ENCODE assay signal across 1 cellular context in genomic region chr13:20405691-20406090, GRCh38.
A peak's percentile ranks its signal among the peaks of the same experiment; 100 is the strongest.
TF ChIP-seq lines count a peak whose summit lies in the region.

No MANE protein-coding gene starts in this region.

TF ChIP-seq in H1, 55 proteins besides CTCF, POLR2A, EP300 and RAD21:
- TF ChIP-seq KDM1A (IDR thresholded peaks at IDR 0.05; ENCODE audit: borderline replicate concordance, low read length): no peak
- TF ChIP-seq, protein P1, sequence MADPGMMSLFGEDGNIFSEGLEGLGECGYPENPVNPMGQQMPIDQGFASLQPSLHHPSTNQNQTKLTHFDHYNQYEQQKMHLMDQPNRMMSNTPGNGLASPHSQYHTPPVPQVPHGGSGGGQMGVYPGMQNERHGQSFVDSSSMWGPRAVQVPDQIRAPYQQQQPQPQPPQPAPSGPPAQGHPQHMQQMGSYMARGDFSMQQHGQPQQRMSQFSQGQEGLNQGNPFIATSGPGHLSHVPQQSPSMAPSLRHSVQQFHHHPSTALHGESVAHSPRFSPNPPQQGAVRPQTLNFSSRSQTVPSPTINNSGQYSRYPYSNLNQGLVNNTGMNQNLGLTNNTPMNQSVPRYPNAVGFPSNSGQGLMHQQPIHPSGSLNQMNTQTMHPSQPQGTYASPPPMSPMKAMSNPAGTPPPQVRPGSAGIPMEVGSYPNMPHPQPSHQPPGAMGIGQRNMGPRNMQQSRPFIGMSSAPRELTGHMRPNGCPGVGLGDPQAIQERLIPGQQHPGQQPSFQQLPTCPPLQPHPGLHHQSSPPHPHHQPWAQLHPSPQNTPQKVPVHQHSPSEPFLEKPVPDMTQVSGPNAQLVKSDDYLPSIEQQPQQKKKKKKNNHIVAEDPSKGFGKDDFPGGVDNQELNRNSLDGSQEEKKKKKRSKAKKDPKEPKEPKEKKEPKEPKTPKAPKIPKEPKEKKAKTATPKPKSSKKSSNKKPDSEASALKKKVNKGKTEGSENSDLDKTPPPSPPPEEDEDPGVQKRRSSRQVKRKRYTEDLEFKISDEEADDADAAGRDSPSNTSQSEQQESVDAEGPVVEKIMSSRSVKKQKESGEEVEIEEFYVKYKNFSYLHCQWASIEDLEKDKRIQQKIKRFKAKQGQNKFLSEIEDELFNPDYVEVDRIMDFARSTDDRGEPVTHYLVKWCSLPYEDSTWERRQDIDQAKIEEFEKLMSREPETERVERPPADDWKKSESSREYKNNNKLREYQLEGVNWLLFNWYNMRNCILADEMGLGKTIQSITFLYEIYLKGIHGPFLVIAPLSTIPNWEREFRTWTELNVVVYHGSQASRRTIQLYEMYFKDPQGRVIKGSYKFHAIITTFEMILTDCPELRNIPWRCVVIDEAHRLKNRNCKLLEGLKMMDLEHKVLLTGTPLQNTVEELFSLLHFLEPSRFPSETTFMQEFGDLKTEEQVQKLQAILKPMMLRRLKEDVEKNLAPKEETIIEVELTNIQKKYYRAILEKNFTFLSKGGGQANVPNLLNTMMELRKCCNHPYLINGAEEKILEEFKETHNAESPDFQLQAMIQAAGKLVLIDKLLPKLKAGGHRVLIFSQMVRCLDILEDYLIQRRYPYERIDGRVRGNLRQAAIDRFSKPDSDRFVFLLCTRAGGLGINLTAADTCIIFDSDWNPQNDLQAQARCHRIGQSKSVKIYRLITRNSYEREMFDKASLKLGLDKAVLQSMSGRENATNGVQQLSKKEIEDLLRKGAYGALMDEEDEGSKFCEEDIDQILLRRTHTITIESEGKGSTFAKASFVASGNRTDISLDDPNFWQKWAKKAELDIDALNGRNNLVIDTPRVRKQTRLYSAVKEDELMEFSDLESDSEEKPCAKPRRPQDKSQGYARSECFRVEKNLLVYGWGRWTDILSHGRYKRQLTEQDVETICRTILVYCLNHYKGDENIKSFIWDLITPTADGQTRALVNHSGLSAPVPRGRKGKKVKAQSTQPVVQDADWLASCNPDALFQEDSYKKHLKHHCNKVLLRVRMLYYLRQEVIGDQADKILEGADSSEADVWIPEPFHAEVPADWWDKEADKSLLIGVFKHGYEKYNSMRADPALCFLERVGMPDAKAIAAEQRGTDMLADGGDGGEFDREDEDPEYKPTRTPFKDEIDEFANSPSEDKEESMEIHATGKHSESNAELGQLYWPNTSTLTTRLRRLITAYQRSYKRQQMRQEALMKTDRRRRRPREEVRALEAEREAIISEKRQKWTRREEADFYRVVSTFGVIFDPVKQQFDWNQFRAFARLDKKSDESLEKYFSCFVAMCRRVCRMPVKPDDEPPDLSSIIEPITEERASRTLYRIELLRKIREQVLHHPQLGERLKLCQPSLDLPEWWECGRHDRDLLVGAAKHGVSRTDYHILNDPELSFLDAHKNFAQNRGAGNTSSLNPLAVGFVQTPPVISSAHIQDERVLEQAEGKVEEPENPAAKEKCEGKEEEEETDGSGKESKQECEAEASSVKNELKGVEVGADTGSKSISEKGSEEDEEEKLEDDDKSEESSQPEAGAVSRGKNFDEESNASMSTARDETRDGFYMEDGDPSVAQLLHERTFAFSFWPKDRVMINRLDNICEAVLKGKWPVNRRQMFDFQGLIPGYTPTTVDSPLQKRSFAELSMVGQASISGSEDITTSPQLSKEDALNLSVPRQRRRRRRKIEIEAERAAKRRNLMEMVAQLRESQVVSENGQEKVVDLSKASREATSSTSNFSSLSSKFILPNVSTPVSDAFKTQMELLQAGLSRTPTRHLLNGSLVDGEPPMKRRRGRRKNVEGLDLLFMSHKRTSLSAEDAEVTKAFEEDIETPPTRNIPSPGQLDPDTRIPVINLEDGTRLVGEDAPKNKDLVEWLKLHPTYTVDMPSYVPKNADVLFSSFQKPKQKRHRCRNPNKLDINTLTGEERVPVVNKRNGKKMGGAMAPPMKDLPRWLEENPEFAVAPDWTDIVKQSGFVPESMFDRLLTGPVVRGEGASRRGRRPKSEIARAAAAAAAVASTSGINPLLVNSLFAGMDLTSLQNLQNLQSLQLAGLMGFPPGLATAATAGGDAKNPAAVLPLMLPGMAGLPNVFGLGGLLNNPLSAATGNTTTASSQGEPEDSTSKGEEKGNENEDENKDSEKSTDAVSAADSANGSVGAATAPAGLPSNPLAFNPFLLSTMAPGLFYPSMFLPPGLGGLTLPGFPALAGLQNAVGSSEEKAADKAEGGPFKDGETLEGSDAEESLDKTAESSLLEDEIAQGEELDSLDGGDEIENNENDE (IDR thresholded peaks at IDR 0.05; ENCODE audit: insufficient replicate concordance, low read length): no peak
- no peak for TF ChIP-seq HDAC6 (IDR thresholded peaks at IDR 0.05; ENCODE audit: low read depth, low read length)
- no peak for TF ChIP-seq JUN (IDR thresholded peaks at IDR 0.05; ENCODE audit: low read depth, low read length)
- TF ChIP-seq HDAC2 (IDR thresholded peaks at IDR 0.05; ENCODE audit: borderline replicate concordance in 1 of 2, low read depth in 2 of 2, low read length in 2 of 2): no peak
- TF ChIP-seq SIRT6 (IDR thresholded peaks at IDR 0.05; ENCODE audit: low read length): no peak
- TF ChIP-seq ZNF274 (IDR thresholded peaks at IDR 0.05; ENCODE audit: borderline replicate concordance, extremely low read depth, low read length): no peak
- TF ChIP-seq BRCA1 (IDR thresholded peaks at IDR 0.05; ENCODE audit: low read depth, low read length): no peak
- TF ChIP-seq BCL11A (IDR thresholded peaks at IDR 0.05; ENCODE audit: low read depth in 2 of 2, low read length in 2 of 2): no peak
- no peak for TF ChIP-seq RXRA (IDR thresholded peaks at IDR 0.05; ENCODE audit: insufficient read depth, low read depth, low read length)
- TF ChIP-seq RBBP5 (IDR thresholded peaks at IDR 0.05; ENCODE audit: borderline replicate concordance, low read depth, low read length): no peak
- peak; percentile 78 for TF ChIP-seq KDM4A (IDR thresholded peaks at IDR 0.05; ENCODE audit: low read depth, low read length, severe bottlenecking)
- TF ChIP-seq POLR2AphosphoS5 (IDR thresholded peaks at IDR 0.05; ENCODE audit: low read depth, low read length): peak; percentile 16; the same call in 1 of the 2 replicates
- TF ChIP-seq CBX5 (IDR thresholded peaks at IDR 0.05; ENCODE audit: low read depth, low read length): no peak
- 0 out of 2 replicates have a peak, but pooled peaks have one; percentile 34 for TF ChIP-seq TAF1 (IDR thresholded peaks at IDR 0.05; ENCODE audit: low read depth, low read length)
- no peak for TF ChIP-seq SIX5 (IDR thresholded peaks at IDR 0.05; ENCODE audit: low read depth, low read length)
- no peak for TF ChIP-seq TBP (IDR thresholded peaks at IDR 0.05; ENCODE audit: low read depth, low read length)
- no peak; the same call in 1 of the 2 replicates for TF ChIP-seq YY1 (IDR thresholded peaks at IDR 0.05; ENCODE audit: low read depth, low read length)
- no peak for TF ChIP-seq EZH2 (IDR thresholded peaks at IDR 0.05; ENCODE audit: low read depth, low read length, severe bottlenecking)
- no peak for TF ChIP-seq TAF7 (optimal IDR thresholded peaks at IDR 0.05; ENCODE audit: borderline replicate concordance, low read depth, low read length)
- no peak for TF ChIP-seq USF2 (IDR thresholded peaks at IDR 0.05; ENCODE audit: low read length)
- TF ChIP-seq RNF2 (IDR thresholded peaks at IDR 0.05; ENCODE audit: borderline replicate concordance, low read depth, low read length, missing control alignments, poor library complexity, severe bottlenecking): no peak
- TF ChIP-seq ATF3 (IDR thresholded peaks at IDR 0.05; ENCODE audit: insufficient read depth, low read depth, low read length): no peak
- TF ChIP-seq PHF8 (conservative IDR thresholded peaks at IDR 0.05; ENCODE audit: low read depth, low read length): no peak
- no peak for TF ChIP-seq SP1 (IDR thresholded peaks at IDR 0.05; ENCODE audit: low read depth, low read length)
- TF ChIP-seq, protein P2, sequence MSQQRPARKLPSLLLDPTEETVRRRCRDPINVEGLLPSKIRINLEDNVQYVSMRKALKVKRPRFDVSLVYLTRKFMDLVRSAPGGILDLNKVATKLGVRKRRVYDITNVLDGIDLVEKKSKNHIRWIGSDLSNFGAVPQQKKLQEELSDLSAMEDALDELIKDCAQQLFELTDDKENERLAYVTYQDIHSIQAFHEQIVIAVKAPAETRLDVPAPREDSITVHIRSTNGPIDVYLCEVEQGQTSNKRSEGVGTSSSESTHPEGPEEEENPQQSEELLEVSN (IDR thresholded peaks at IDR 0.05): no peak
- no peak for TF ChIP-seq SUZ12 (IDR thresholded peaks at IDR 0.05; ENCODE audit: low read length)
- no peak for TF ChIP-seq CEBPB (IDR thresholded peaks at IDR 0.05; ENCODE audit: low read depth, low read length)
- TF ChIP-seq, protein P3, sequence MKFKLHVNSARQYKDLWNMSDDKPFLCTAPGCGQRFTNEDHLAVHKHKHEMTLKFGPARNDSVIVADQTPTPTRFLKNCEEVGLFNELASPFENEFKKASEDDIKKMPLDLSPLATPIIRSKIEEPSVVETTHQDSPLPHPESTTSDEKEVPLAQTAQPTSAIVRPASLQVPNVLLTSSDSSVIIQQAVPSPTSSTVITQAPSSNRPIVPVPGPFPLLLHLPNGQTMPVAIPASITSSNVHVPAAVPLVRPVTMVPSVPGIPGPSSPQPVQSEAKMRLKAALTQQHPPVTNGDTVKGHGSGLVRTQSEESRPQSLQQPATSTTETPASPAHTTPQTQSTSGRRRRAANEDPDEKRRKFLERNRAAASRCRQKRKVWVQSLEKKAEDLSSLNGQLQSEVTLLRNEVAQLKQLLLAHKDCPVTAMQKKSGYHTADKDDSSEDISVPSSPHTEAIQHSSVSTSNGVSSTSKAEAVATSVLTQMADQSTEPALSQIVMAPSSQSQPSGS (IDR thresholded peaks at IDR 0.05; ENCODE audit: low read length): no peak
- TF ChIP-seq MAFK (IDR thresholded peaks at IDR 0.05; ENCODE audit: low read depth, low read length): no peak
- TF ChIP-seq CHD1 (IDR thresholded peaks at IDR 0.05; ENCODE audit: low read depth, low read length): no peak
- no peak for TF ChIP-seq POU5F1 (IDR thresholded peaks at IDR 0.05; ENCODE audit: low read depth, low read length)
- no peak for TF ChIP-seq CHD2 (IDR thresholded peaks at IDR 0.05; ENCODE audit: low read length)
- TF ChIP-seq EGR1 (IDR thresholded peaks at IDR 0.05; ENCODE audit: borderline replicate concordance, low read depth, low read length): 0 out of 2 replicates have a peak, but pooled peaks have one; percentile 3
- TF ChIP-seq CREB1 (IDR thresholded peaks at IDR 0.05): no peak
- TF ChIP-seq ASH2L (IDR thresholded peaks at IDR 0.05; ENCODE audit: low read length): peak; percentile 92
- no peak for TF ChIP-seq RFX5 (IDR thresholded peaks at IDR 0.05; ENCODE audit: borderline replicate concordance, low read depth, low read length)
- TF ChIP-seq JUND (IDR thresholded peaks at IDR 0.05; ENCODE audit: low read length): no peak
- no peak for TF ChIP-seq SP2 (IDR thresholded peaks at IDR 0.05; ENCODE audit: low read length)
- no peak for TF ChIP-seq NANOG (IDR thresholded peaks at IDR 0.05; ENCODE audit: insufficient read depth, low read depth, low read length, poor library complexity, severe bottlenecking)
- no peak for TF ChIP-seq GTF2F1 (IDR thresholded peaks at IDR 0.05; ENCODE audit: borderline replicate concordance, low read depth, low read length)
- peak; percentile 53; the same call in 1 of the 2 replicates for TF ChIP-seq TEAD4 (IDR thresholded peaks at IDR 0.05; ENCODE audit: low read depth, low read length)
- TF ChIP-seq NRF1 (IDR thresholded peaks at IDR 0.05; ENCODE audit: low read depth, low read length): no peak
- TF ChIP-seq CTBP2 (IDR thresholded peaks at IDR 0.05; ENCODE audit: borderline replicate concordance, insufficient read depth, insufficient read length, low read length): peak; percentile 94
